23 cellular contexts compared by ENCODE assay signal in genomic region chr15:73232771-73233170, GRCh38.
DNase-seq lines count a peak whose midpoint lies in the region; ATAC-seq and TF ChIP-seq lines count a peak whose summit lies in the region.
"Had no signal": no experiment of that assay in that cellular context is flagged by ENCODE, and none has a peak within 500 bp of the region (broad histone marks: within the 10 kb centered on the region; RNA-seq: fewer than 3 reads in every experiment).

No MANE protein-coding gene starts in this region.

- POLR2A ChIA-PET in IMR-90 (lab: Charles Lee; ENCODE audit: unreplicated experiment): no interaction called here
- POLR2A ChIA-PET in CD8-positive, alpha-beta T cell (lab: Charles Lee): no interaction called here

- H3K4me3 ChIP-seq in IMR-90 (ENCODE audit: insufficient read depth, low read depth, low read length): no peak overlapping the region
- H3K4me3 ChIP-seq in CD8-positive, alpha-beta T cell (ENCODE audit: low read depth, low read length): no peak overlapping the region
- no peak overlapping the region for H3K4me3 ChIP-seq in right cardiac atrium (ENCODE audit: low read length)
- H3K4me3 ChIP-seq: BLaER1 treated with 17β-estradiol and CSF1 and Interleukin-3, amounts not matched to agents 10 nM and 100 nM; K562; MG63 had no signal

- no peak for TF ChIP-seq CTCF in IMR-90 (conservative IDR thresholded peaks at IDR 0.05; ENCODE audit: low read depth, low read length)
- no peak for TF ChIP-seq CTCF in brain (conservative IDR thresholded peaks at IDR 0.05)
- TF ChIP-seq CTCF in glutamatergic neuron (IDR thresholded peaks at IDR 0.05; ENCODE audit: partially characterized antibody, unreplicated experiment): no peak
- no peak for TF ChIP-seq CTCF in type B pancreatic cell (conservative IDR thresholded peaks at IDR 0.05)
- TF ChIP-seq CTCF in CD8-positive, alpha-beta T cell (IDR thresholded peaks at IDR 0.05): no peak

- H3K9ac ChIP-seq in IMR-90 (ENCODE audit: low read depth, low read length): no peak overlapping the region
- H3K9ac ChIP-seq: BLaER1 treated with 17β-estradiol and CSF1 and Interleukin-3, amounts not matched to agents 10 nM and 100 nM had no signal

- no TSS peak for BruUV-seq in IMR-90 (replicated peaks; lab: Mats Ljungman, UMichigan)

- peak overlapping the region; percentile 90 for H3K18ac ChIP-seq in IMR-90 (ENCODE audit: low read depth, low read length)

- H4K8ac ChIP-seq in IMR-90 (ENCODE audit: low read depth in 2 of 2, low read length in 2 of 2): peak overlapping the region; percentile 62 to 94; a peak in 3 of 4 replicates

- H3K4me1 ChIP-seq in IMR-90 (ENCODE audit: control insufficient read depth, insufficient read depth, low read length) (peaks cover 15% of the 10 kb centered on the region), right cardiac atrium (ENCODE audit: control insufficient read depth, insufficient read depth, low read length) (no peaks in the 10 kb centered on the region)
- H3K4me1 ChIP-seq in CD8-positive, alpha-beta T cell (ENCODE audit: insufficient read depth, low read length): no peaks in the 10 kb centered on the region

- WGBS in IMR-90 (ENCODE audit: extremely low coverage in 2 of 2, insufficient read length in 1 of 2), 2 experiments: no CpG with 5 or more reads among the region's 2 CpGs
- 93% methylated on average over 2 of the region's 2 CpGs for WGBS in right cardiac atrium

- H3K4me3 Mint-ChIP-seq in brain (peak overlapping the region in 1 of 5 experiments; percentile 1), glutamatergic neuron (ENCODE audit: unreplicated experiment) (no peak overlapping the region), type B pancreatic cell (no peak overlapping the region)
- H3K4me3 Mint-ChIP-seq in CD8-positive, alpha-beta T cell: no peak overlapping the region
- H3K4me3 Mint-ChIP-seq: CD8-positive, alpha-beta memory T cell had no signal

- peak overlapping the region; percentile 76 for H2BK5ac ChIP-seq in IMR-90 (ENCODE audit: low read depth, low read length, poor library complexity, severe bottlenecking)

- TF ChIP-seq POLR2A in IMR-90 (IDR thresholded peaks at IDR 0.05; ENCODE audit: low read depth, low read length): no peak

- H4K91ac ChIP-seq in IMR-90 (ENCODE audit: insufficient read depth, low read depth, low read length): peak overlapping the region; percentile 96

- in situ Hi-C loops in IMR-90 (cut with MboI; ENCODE audit: low sequenced_read_pairs): no loop called here

- peak overlapping the region; percentile 80 for H3K14ac ChIP-seq in IMR-90 (replicated peaks; ENCODE audit: low read depth, low read length)

- H3K79me1 ChIP-seq in IMR-90 (ENCODE audit: low read depth in 1 of 2, low read length in 2 of 2): peaks cover 0 to 7% of the 10 kb centered on the region in 2 experiments; a peak in 2 of 4 replicates

- H2BK20ac ChIP-seq in IMR-90 (ENCODE audit: low read depth, low read length): peak overlapping the region; percentile 98

- TF ChIP-seq RAD21 in IMR-90 (IDR thresholded peaks at IDR 0.05; ENCODE audit: low read length): no peak

- no peaks in the 10 kb centered on the region for H3K27me3 Mint-ChIP-seq in brain
- peaks cover 2% of the 10 kb centered on the region for H3K27me3 Mint-ChIP-seq in glutamatergic neuron (ENCODE audit: unreplicated experiment)
- no peaks in the 10 kb centered on the region for H3K27me3 Mint-ChIP-seq in type B pancreatic cell
- H3K27me3 Mint-ChIP-seq in CD8-positive, alpha-beta T cell (ENCODE audit: low read depth): no peaks in the 10 kb centered on the region

- peaks cover 4% of the 10 kb centered on the region; the same call in 1 of the 2 replicates for H4K20me1 ChIP-seq in IMR-90 (ENCODE audit: insufficient read depth, low read length)
- H4K20me1 ChIP-seq: BLaER1 treated with 17β-estradiol and CSF1 and Interleukin-3, amounts not matched to agents 10 nM and 100 nM had no signal

- H3K9me1 ChIP-seq in IMR-90 (ENCODE audit: insufficient read depth, low read length): peaks cover 16% of the 10 kb centered on the region

- peak overlapping the region; percentile 98 for H2BK120ac ChIP-seq in IMR-90 (ENCODE audit: low read depth, low read length)

- dilution Hi-C loops in IMR-90 (cut with HindIII; ENCODE audit: low sequenced_read_pairs, unreplicated experiment): no loop called here

- H3K4me1 Mint-ChIP-seq in brain (peaks cover 12% of the 10 kb centered on the region), glutamatergic neuron (ENCODE audit: low read depth, unreplicated experiment) (peaks cover 29% of the 10 kb centered on the region), type B pancreatic cell (ENCODE audit: unreplicated experiment) (no peaks in the 10 kb centered on the region)
- no peaks in the 10 kb centered on the region for H3K4me1 Mint-ChIP-seq in CD8-positive, alpha-beta T cell (ENCODE audit: low read depth)
- H3K4me1 Mint-ChIP-seq: CD8-positive, alpha-beta memory T cell had no signal

- peak overlapping the region; percentile 90 for H4K5ac ChIP-seq in IMR-90 (ENCODE audit: low read depth, low read length)

- H3K27ac Mint-ChIP-seq in brain: peak overlapping the region in 3 of 5 experiments; percentile 10 to 95 (median 92)
- peak overlapping the region; percentile 34 for H3K27ac Mint-ChIP-seq in glutamatergic neuron (ENCODE audit: unreplicated experiment)
- no peak overlapping the region for H3K27ac Mint-ChIP-seq in type B pancreatic cell
- H3K27ac Mint-ChIP-seq in CD8-positive, alpha-beta T cell: no peak overlapping the region
- H3K27ac Mint-ChIP-seq: CD8-positive, alpha-beta memory T cell had no signal

- H3K36me3 Mint-ChIP-seq in brain (peaks cover 44% of the 10 kb centered on the region), glutamatergic neuron (ENCODE audit: unreplicated experiment) (peaks cover 10% of the 10 kb centered on the region), type B pancreatic cell (peaks cover 21% of the 10 kb centered on the region)
- no peaks in the 10 kb centered on the region for H3K36me3 Mint-ChIP-seq in CD8-positive, alpha-beta T cell

- ATAC-seq in IMR-90 (ENCODE audit: low read depth): no peak
- ATAC-seq in GM21526 (IDR thresholded peaks at IDR 0.05; ENCODE audit: low FRiP score, unreplicated experiment): no peak
- ATAC-seq in CD8-positive, alpha-beta T cell: no peak
- no peak for ATAC-seq in right cardiac atrium
- ATAC-seq: K562, Panc1, SK-N-SH treated with all-trans-retinoic acid at 6 μM for 48 hours had no signal

- CTCF ChIA-PET in IMR-90 (lab: Yijun Ruan, JAX): interaction anchor here (0.9 kb wide), 1 partner anchor 8 kb away, joined by 3 read pairs; no protein-coding TSS in a partner anchor
- CTCF ChIA-PET in CD8-positive, alpha-beta T cell (lab: Charles Lee): interaction anchor here (1.0 to 2.5 kb wide), 2 partner anchors 8 to 41 kb away, joined by 3 to 10 read pairs; no protein-coding TSS in a partner anchor

- peak overlapping the region; percentile 97 for H3K4ac ChIP-seq in IMR-90 (ENCODE audit: low read depth, low read length)

- DNase-seq in IMR-90 (no peak), glutamatergic neuron (no peak), type B pancreatic cell (ENCODE audit: extremely low spot score, unreplicated experiment) (no peak), right cardiac atrium (no peak)
- DNase-seq in CD8-positive, alpha-beta T cell: no peak
- DNase-seq: ACHN; Calu3; CD8-positive, alpha-beta memory T cell; DMS153; GDM1; GOT3; MG63; NCI-H1048; NCI-H1417 treated with DMSO at 0.1 percent for 48 hours; NCI-H1930; NCI-H510A treated with DMSO at 0.1 percent for 48 hours; NCI-H774 had no signal

- H2AK9ac ChIP-seq in IMR-90 (replicated peaks; ENCODE audit: low read depth, low read length, poor library complexity): peak overlapping the region; percentile 47

- peak overlapping the region; percentile 97 for H2AK5ac ChIP-seq in IMR-90 (ENCODE audit: low read depth, low read length)

- H3K23ac ChIP-seq in IMR-90 (ENCODE audit: low read depth, low read length): peak overlapping the region; percentile 98

- H3K56ac ChIP-seq in IMR-90 (ENCODE audit: extremely low read depth, insufficient read depth, low read length): peak overlapping the region; percentile 74

- intact Hi-C loops in IMR-90 (cut with micrococcal nuclease) (loop anchor here (2.0 to 10.0 kb wide), 2 partner anchors 148 to 448 kb away; no protein-coding TSS in a partner anchor), right cardiac atrium (cut with DNase I) (no loop called here)
- intact Hi-C loops in CD8-positive, alpha-beta T cell (cut with DNase I, micrococcal nuclease): no loop called here

- H3K27me3 ChIP-seq in IMR-90 (ENCODE audit: control insufficient read depth, insufficient read depth, low read length) (no peaks in the 10 kb centered on the region), right cardiac atrium (ENCODE audit: control insufficient read depth, insufficient read depth) (no peaks in the 10 kb centered on the region)
- no peaks in the 10 kb centered on the region for H3K27me3 ChIP-seq in CD8-positive, alpha-beta T cell (ENCODE audit: insufficient read depth, low read length)
- H3K27me3 ChIP-seq: BLaER1 treated with 17β-estradiol and CSF1 and Interleukin-3, amounts not matched to agents 10 nM and 100 nM; MG63 had no signal

- H3K9me3 Mint-ChIP-seq in brain: peaks cover 8 to 19% (median 12%) of the 10 kb centered on the region in 5 experiments
- peaks cover 1% of the 10 kb centered on the region for H3K9me3 Mint-ChIP-seq in glutamatergic neuron (ENCODE audit: unreplicated experiment)
- H3K9me3 Mint-ChIP-seq in type B pancreatic cell: no peaks in the 10 kb centered on the region
- H3K9me3 Mint-ChIP-seq in CD8-positive, alpha-beta T cell: no peaks in the 10 kb centered on the region

- H2AFZ ChIP-seq in IMR-90 (replicated peaks; ENCODE audit: low read length, poor library complexity): no peak overlapping the region

- H2BK15ac ChIP-seq in IMR-90 (ENCODE audit: low read depth, low read length): peak overlapping the region; percentile 93

- H3K4me2 ChIP-seq in IMR-90 (ENCODE audit: low read depth, low read length): no peak overlapping the region; the same call in 1 of the 2 replicates
- H3K4me2 ChIP-seq: BLaER1 treated with 17β-estradiol and CSF1 and Interleukin-3, amounts not matched to agents 10 nM and 100 nM had no signal

- peak overlapping the region; percentile 90 for H3K27ac ChIP-seq in IMR-90 (ENCODE audit: insufficient read depth, low read length)
- H3K27ac ChIP-seq in CD8-positive, alpha-beta T cell (ENCODE audit: low read depth, low read length): no peak overlapping the region
- H3K27ac ChIP-seq in right cardiac atrium (ENCODE audit: low read length): no peak overlapping the region
- H3K27ac ChIP-seq: BLaER1 treated with 17β-estradiol and CSF1 and Interleukin-3, amounts not matched to agents 10 nM and 100 nM had no signal

- peaks cover 3% of the 10 kb centered on the region; the same call in 1 of the 2 replicates for H3K36me3 ChIP-seq in IMR-90 (ENCODE audit: control insufficient read depth, insufficient read depth, low read length)
- no peaks in the 10 kb centered on the region for H3K36me3 ChIP-seq in CD8-positive, alpha-beta T cell (ENCODE audit: insufficient read depth, low read length)
- H3K36me3 ChIP-seq: MG63 had no signal

- no peaks in the 10 kb centered on the region for H3K9me3 ChIP-seq in IMR-90 (ENCODE audit: control insufficient read depth, insufficient read depth, low read length)
- H3K9me3 ChIP-seq in CD8-positive, alpha-beta T cell (ENCODE audit: low read length): no peaks in the 10 kb centered on the region
- no peaks in the 10 kb centered on the region for H3K9me3 ChIP-seq in right cardiac atrium (ENCODE audit: control insufficient read depth, low read length)
- H3K9me3 ChIP-seq: BLaER1 treated with 17β-estradiol and CSF1 and Interleukin-3, amounts not matched to agents 10 nM and 100 nM had no signal

Comparison
In these comparisons a context has a peak if more than half of its experiments do, and no peak if none do; other contexts are left out.
1. H3K27ac Mint-ChIP-seq: peak in brain (3 of 5) and glutamatergic neuron (single experiment); none in type B pancreatic cell (single experiment) and CD8-positive, alpha-beta T cell (single experiment).